ENCODE assay signal across 8 cellular contexts in genomic region chr22:26483043-26483438, GRCh38. TPM values are rescaled to one million over a fixed set of nuclear protein-coding genes. Genes with fewer than 3 reads are reported as not detected.
DNase-seq lines count a peak whose midpoint lies in the region; ATAC-seq and TF ChIP-seq lines count a peak whose summit lies in the region.

No MANE protein-coding gene starts in this region.

- TSS peak; percentile 53 for BruUV-seq in mammary epithelial cell (replicated peaks; lab: Mats Ljungman, UMichigan)

- TF ChIP-seq CTCF in mammary epithelial cell (conservative IDR thresholded peaks at IDR 0.05 in 1 of 2, IDR thresholded peaks at IDR 0.05 in 1 of 2; ENCODE audit: extremely low read depth in 1 of 2, insufficient read depth in 1 of 2, low read depth in 1 of 2, low read length in 2 of 2): no peak
- no peak for TF ChIP-seq CTCF in mucosa of descending colon (IDR thresholded peaks at IDR 0.05)

- intact Hi-C loops in mammary epithelial cell (cut with micrococcal nuclease) (no loop called here), mucosa of descending colon (cut with DNase I, micrococcal nuclease) (no loop called here)

- peaks cover 8% of the 10 kb centered on the region for H3K4me1 ChIP-seq in ACC112 (ENCODE audit: control insufficient read depth, insufficient read depth, low read length, unreplicated experiment)
- H3K4me1 ChIP-seq in mammary epithelial cell (ENCODE audit: insufficient read depth, low read length): peaks cover 24% of the 10 kb centered on the region
- H3K4me1 ChIP-seq in mucosa of descending colon (ENCODE audit: low read depth): peaks cover 40% of the 10 kb centered on the region

- H3K9me3 ChIP-seq in mammary epithelial cell (replicated peaks; ENCODE audit: insufficient read depth, low read length) (no peaks in the 10 kb centered on the region), mucosa of descending colon (no peaks in the 10 kb centered on the region)

- DNase-seq in mammary epithelial cell: no peak
- no peak for DNase-seq in mucosa of descending colon
- no peak for DNase-seq in NCI-H1092 treated with DMSO at 0.1 percent for 48 hours (lab: John Stamatoyannopoulos, UW)
- no peak for DNase-seq in activated CD4-positive, alpha-beta T cell treated with anti-CD3 and anti-CD28 coated beads, Interleukin-2, amount 50 U/mL, for 1 hour

- H4K20me1 ChIP-seq in mammary epithelial cell (ENCODE audit: insufficient read depth, low read length): no peaks in the 10 kb centered on the region

- dilution Hi-C loops in mammary epithelial cell (cut with HindIII; ENCODE audit: low sequenced_read_pairs): no loop called here

- CTCF ChIA-PET in mammary epithelial cell (lab: Charles Lee; ENCODE audit: low non-redundant PET): no interaction called here

- H3K27ac ChIP-seq in ACC112 (ENCODE audit: low read depth, low read length): peak overlapping the region; percentile 44; the same call in 1 of the 2 replicates
- peak overlapping the region; percentile 88 for H3K27ac ChIP-seq in mammary epithelial cell (ENCODE audit: insufficient read depth, low read depth, low read length)

- in situ Hi-C loops in mammary epithelial cell (cut with MboI; ENCODE audit: low sequenced_read_pairs in 2 of 2): no loop called here

- 16% methylated on average over 5 of the region's 7 CpGs for WGBS in mammary epithelial cell (ENCODE audit: low coverage, missing lambda C conversion rate)

- peak overlapping the region; percentile 85 for H3K4me3 ChIP-seq in ACC112 (ENCODE audit: low read depth, low read length)
- peak overlapping the region; percentile 61 to 94 (median 75) for H3K4me3 ChIP-seq in mammary epithelial cell (replicated peaks in 1 of 3; ENCODE audit: insufficient read depth in 1 of 3, low read depth in 2 of 3, low read length in 3 of 3)
- peak overlapping the region; percentile 69 for H3K4me3 ChIP-seq in mucosa of descending colon

- H3K4me2 ChIP-seq in mammary epithelial cell (ENCODE audit: insufficient read depth, low read depth, low read length): peak overlapping the region; percentile 91

- ATAC-seq in HG03196 (IDR thresholded peaks at IDR 0.05; ENCODE audit: unreplicated experiment) (peak; percentile 7), mucosa of descending colon (no peak), HG03108 (IDR thresholded peaks at IDR 0.05; ENCODE audit: unreplicated experiment) (no peak), HG02938 (IDR thresholded peaks at IDR 0.05; ENCODE audit: unreplicated experiment) (no peak)

- H3K27me3 ChIP-seq in ACC112 (ENCODE audit: insufficient read depth, low read length) (no peaks in the 10 kb centered on the region), mammary epithelial cell (ENCODE audit: insufficient read depth, low read length) (no peaks in the 10 kb centered on the region)

- peak overlapping the region; percentile 76 for H3K9ac ChIP-seq in mammary epithelial cell (ENCODE audit: insufficient read depth, low read length)

- peak overlapping the region; percentile 51 for H2AFZ ChIP-seq in ACC112 (ENCODE audit: low read length, unreplicated experiment)
- H2AFZ ChIP-seq in mammary epithelial cell (ENCODE audit: low read depth, low read length): peak overlapping the region; percentile 93

- H3K79me2 ChIP-seq in ACC112 (ENCODE audit: control insufficient read depth, insufficient read depth, low read length, unreplicated experiment) (peaks cover 25% of the 10 kb centered on the region), mammary epithelial cell (ENCODE audit: insufficient read depth, low read length) (peaks cover 81% of the 10 kb centered on the region)

- H3K36me3 ChIP-seq in ACC112 (ENCODE audit: insufficient read depth, low read length): peaks cover 2% of the 10 kb centered on the region; the same call in 1 of the 2 replicates
- peaks cover 5% of the 10 kb centered on the region for H3K36me3 ChIP-seq in mammary epithelial cell (ENCODE audit: insufficient read depth, low read length)
- no peaks in the 10 kb centered on the region for H3K36me3 ChIP-seq in mucosa of descending colon (ENCODE audit: low read depth)

RNA-seq across cellular contexts. Expression of gene HPS4, which starts 0.5 kb away (rescaled TPM):
- 10 to 100 TPM; 33.6 to 38.3 TPM for total RNA-seq in mammary epithelial cell
- polyA plus RNA-seq in mammary epithelial cell: 18.3 TPM
- 9.7 TPM for polyA minus RNA-seq in mammary epithelial cell
- 10 to 100 TPM; 28.6 to 29.2 (median 28.9) TPM for total RNA-seq in mucosa of descending colon

RNA-seq across cellular contexts. Expression of gene SRRD, which starts 0.6 kb away (rescaled TPM):
- total RNA-seq in mammary epithelial cell (10 to 100 TPM; 16.3 to 20.8 TPM), mucosa of descending colon (10 to 100 TPM; 11.1 to 19.1 (median 11.2) TPM)
- 20.7 TPM for polyA plus RNA-seq in mammary epithelial cell
- 21.7 TPM for polyA minus RNA-seq in mammary epithelial cell

RNA-seq across cellular contexts. Expression of gene TFIP11, which starts 29.2 kb away (rescaled TPM):
- total RNA-seq in mammary epithelial cell (10 to 100 TPM; 35.7 to 38.3 TPM), mucosa of descending colon (10 to 100 TPM; 26.2 to 39.1 (median 34.6) TPM)
- 21.5 TPM for polyA plus RNA-seq in mammary epithelial cell
- polyA minus RNA-seq in mammary epithelial cell: 61.8 TPM

RNA-seq across cellular contexts. Expression of gene ASPHD2, which starts 54.0 kb away (rescaled TPM):
- total RNA-seq in mammary epithelial cell: 10 to 100 TPM in 1 of 2 donors, 1 to 10 TPM in 1; 6.1 to 16.5 TPM
- 4.1 TPM for polyA plus RNA-seq in mammary epithelial cell
- 3.9 TPM for polyA minus RNA-seq in mammary epithelial cell
- 1 to 10 TPM; 2.7 to 3.7 (median 3.5) TPM for total RNA-seq in mucosa of descending colon
